11 cellular contexts compared by ENCODE assay signal in genomic region chr9:79574716-79575242, GRCh38. TPM values are rescaled to one million over a fixed set of nuclear protein-coding genes. Genes with fewer than 3 reads are reported as not detected.
DNase-seq lines count a peak whose midpoint lies in the region; ATAC-seq and TF ChIP-seq lines count a peak whose summit lies in the region.
"Had no signal": no experiment of that assay in that cellular context is flagged by ENCODE, and none has a peak within 500 bp of the region (broad histone marks: within the 10 kb centered on the region; RNA-seq: fewer than 3 reads in every experiment).

No MANE protein-coding gene starts in this region.

- no peaks in the 10 kb centered on the region for H3K27me3 ChIP-seq in CD4-positive, alpha-beta T cell (ENCODE audit: control insufficient read depth, insufficient read depth, low read length)
- H3K27me3 ChIP-seq in Karpas-422 (ENCODE audit: low read length) (no peaks in the 10 kb centered on the region), endodermal cell (ENCODE audit: control insufficient read depth, insufficient read depth, low read length, poor library complexity, severe bottlenecking) (peaks cover 39% of the 10 kb centered on the region)
- H3K27me3 ChIP-seq: uterus had no signal

- H3K4me3 Mint-ChIP-seq in CD4-positive, alpha-beta T cell: peak overlapping the region; percentile 98
- no peak overlapping the region for H3K4me3 Mint-ChIP-seq in endodermal cell
- peak overlapping the region; percentile 94 for H3K4me3 Mint-ChIP-seq in neural crest cell

- peak overlapping the region; percentile 92 for H3K27ac Mint-ChIP-seq in CD4-positive, alpha-beta T cell
- H3K27ac Mint-ChIP-seq in endodermal cell: no peak overlapping the region
- no peak overlapping the region for H3K27ac Mint-ChIP-seq in neural crest cell (ENCODE audit: unreplicated experiment)

- intact Hi-C loops in CD4-positive, alpha-beta T cell (cut with DNase I, micrococcal nuclease): loop anchor here (5.0 to 10.0 kb wide), 5 partner anchors 33 to 170 kb away; no protein-coding TSS in a partner anchor

- H3K4me2 ChIP-seq in Karpas-422 (ENCODE audit: low read depth, low read length, poor library complexity, severe bottlenecking): peak overlapping the region; percentile 79

- no peak overlapping the region for H2AFZ ChIP-seq in Karpas-422 (ENCODE audit: low read length)

- POLR2A ChIA-PET in CD4-positive, alpha-beta T cell (lab: Charles Lee): interaction anchor here (0.6 to 1.1 kb wide), 2 partner anchors 9 to 131 kb away, joined by 3 to 5 read pairs; no protein-coding TSS in a partner anchor

- no peaks in the 10 kb centered on the region for H4K20me1 ChIP-seq in Karpas-422 (ENCODE audit: insufficient read depth, low read depth, low read length)

- no peaks in the 10 kb centered on the region for H3K9me2 ChIP-seq in Karpas-422 (replicated peaks; ENCODE audit: insufficient read depth, low read length)

- CTCF ChIA-PET in CD4-positive, alpha-beta T cell (lab: Charles Lee): interaction anchor here (1.2 kb wide), 1 partner anchor 49 kb away, joined by 4 read pairs; no protein-coding TSS in a partner anchor

- H3K36me3 ChIP-seq in Karpas-422 (ENCODE audit: insufficient read depth, low read length) (peaks cover 41% of the 10 kb centered on the region), endodermal cell (ENCODE audit: control insufficient read depth, insufficient read depth, low read length) (no peaks in the 10 kb centered on the region)
- H3K36me3 ChIP-seq: uterus, WERI-Rb-1 had no signal

- H3K4me1 ChIP-seq in Karpas-422 (ENCODE audit: low read length): peaks cover 58% of the 10 kb centered on the region
- peaks cover 4% of the 10 kb centered on the region for H3K4me1 ChIP-seq in endodermal cell (ENCODE audit: control insufficient read depth, insufficient read depth, low read length)
- H3K4me1 ChIP-seq: uterus had no signal

- ATAC-seq in CD4-positive, alpha-beta T cell (ENCODE audit: poor library complexity): no peak
- ATAC-seq in HG03460 (IDR thresholded peaks at IDR 0.05; ENCODE audit: unreplicated experiment): no peak
- no peak for ATAC-seq in esophagus mucosa
- no peak for ATAC-seq in HG03135 (IDR thresholded peaks at IDR 0.05; ENCODE audit: unreplicated experiment)

- 71 to 84% methylated on average over 4 of the region's 4 CpGs for WGBS in endodermal cell (ENCODE audit: insufficient coverage in 1 of 2, insufficient read length in 1 of 2), 2 experiments

- no peak for DNase-seq in CD4-positive, alpha-beta T cell
- peak; percentile 50 for DNase-seq in Karpas-422
- DNase-seq in endodermal cell: no peak
- DNase-seq in neural crest cell (ENCODE audit: low read depth, low spot score): no peak
- DNase-seq in NCI-H146 (lab: John Stamatoyannopoulos, UW): no peak
- DNase-seq: NCI-H2081 treated with DMSO at 0.1 percent for 48 hours, uterus, WERI-Rb-1 had no signal

- H3K4me1 Mint-ChIP-seq in CD4-positive, alpha-beta T cell (ENCODE audit: low read depth): peaks cover 65% of the 10 kb centered on the region
- H3K4me1 Mint-ChIP-seq in endodermal cell (peaks cover 31% of the 10 kb centered on the region), neural crest cell (peaks cover 51% of the 10 kb centered on the region)

- peaks cover 72% of the 10 kb centered on the region for H3K79me2 ChIP-seq in Karpas-422 (ENCODE audit: low read length)

- H3K36me3 Mint-ChIP-seq in CD4-positive, alpha-beta T cell (ENCODE audit: low read depth): peaks cover 29% of the 10 kb centered on the region
- H3K36me3 Mint-ChIP-seq in endodermal cell (ENCODE audit: low read depth): no peaks in the 10 kb centered on the region
- H3K36me3 Mint-ChIP-seq in neural crest cell (ENCODE audit: low read depth): peaks cover 8% of the 10 kb centered on the region

- peaks cover 3% of the 10 kb centered on the region for H3K27me3 Mint-ChIP-seq in CD4-positive, alpha-beta T cell
- H3K27me3 Mint-ChIP-seq in endodermal cell (ENCODE audit: insufficient read depth) (peaks cover 26% of the 10 kb centered on the region), neural crest cell (ENCODE audit: low read depth) (peaks cover 6% of the 10 kb centered on the region)

- H3K9ac ChIP-seq in Karpas-422 (ENCODE audit: low read length) (peak overlapping the region; percentile 82), endodermal cell (ENCODE audit: extremely low read depth, low read length, poor library complexity, severe bottlenecking) (no peak overlapping the region)

- H3K27ac ChIP-seq in CD4-positive, alpha-beta T cell (ENCODE audit: low read depth, low read length): no peak overlapping the region
- H3K27ac ChIP-seq in Karpas-422 (ENCODE audit: low read length) (no peak overlapping the region), endodermal cell (ENCODE audit: low read depth, low read length) (no peak overlapping the region)
- H3K27ac ChIP-seq: WERI-Rb-1 had no signal

- H3K9me3 ChIP-seq in CD4-positive, alpha-beta T cell (ENCODE audit: control insufficient read depth, low read length): no peaks in the 10 kb centered on the region
- H3K9me3 ChIP-seq in Karpas-422 (ENCODE audit: low read length): no peaks in the 10 kb centered on the region
- H3K9me3 ChIP-seq in endodermal cell (ENCODE audit: control insufficient read depth, low read length): no peaks in the 10 kb centered on the region
- H3K9me3 ChIP-seq: uterus had no signal

- H3K4me3 ChIP-seq in Karpas-422 (ENCODE audit: low read length) (peak overlapping the region; percentile 70), endodermal cell (ENCODE audit: low read length) (peak overlapping the region; percentile 97)

- H3K9me3 Mint-ChIP-seq in CD4-positive, alpha-beta T cell: no peaks in the 10 kb centered on the region
- H3K9me3 Mint-ChIP-seq in endodermal cell (no peaks in the 10 kb centered on the region), neural crest cell (no peaks in the 10 kb centered on the region)

- TF ChIP-seq CTCF in CD4-positive, alpha-beta T cell (IDR thresholded peaks at IDR 0.05): no peak
- no peak for TF ChIP-seq CTCF in endodermal cell (conservative IDR thresholded peaks at IDR 0.05)
- TF ChIP-seq CTCF in neural crest cell (conservative IDR thresholded peaks at IDR 0.05): no peak

RNA-seq across cellular contexts. Expression of gene TLE4, which starts 3.0 kb away (rescaled TPM):
- 100 to 1,000 TPM; 125 to 136 TPM for total RNA-seq in CD4-positive, alpha-beta T cell
- 65.3 TPM in 2 replicates for total RNA-seq in Karpas-422 (2014; rRNA removed; shearing (Covaris generic); ENCODE audit: low replicate concordance)
- total RNA-seq in endodermal cell (10 to 100 TPM; 16.7 to 25.5 TPM), neural crest cell (83.4 and 85.8 TPM in 2 replicates), esophagus mucosa (30.4 TPM)
- polyA plus RNA-seq in endodermal cell (2013, experiment 1 of 2): 101 TPM
- 102 TPM for polyA plus RNA-seq in endodermal cell (2013, experiment 2 of 2)
